Comparison of ENCODE assay signal across 1 cellular context in the genomic region with DNA sequence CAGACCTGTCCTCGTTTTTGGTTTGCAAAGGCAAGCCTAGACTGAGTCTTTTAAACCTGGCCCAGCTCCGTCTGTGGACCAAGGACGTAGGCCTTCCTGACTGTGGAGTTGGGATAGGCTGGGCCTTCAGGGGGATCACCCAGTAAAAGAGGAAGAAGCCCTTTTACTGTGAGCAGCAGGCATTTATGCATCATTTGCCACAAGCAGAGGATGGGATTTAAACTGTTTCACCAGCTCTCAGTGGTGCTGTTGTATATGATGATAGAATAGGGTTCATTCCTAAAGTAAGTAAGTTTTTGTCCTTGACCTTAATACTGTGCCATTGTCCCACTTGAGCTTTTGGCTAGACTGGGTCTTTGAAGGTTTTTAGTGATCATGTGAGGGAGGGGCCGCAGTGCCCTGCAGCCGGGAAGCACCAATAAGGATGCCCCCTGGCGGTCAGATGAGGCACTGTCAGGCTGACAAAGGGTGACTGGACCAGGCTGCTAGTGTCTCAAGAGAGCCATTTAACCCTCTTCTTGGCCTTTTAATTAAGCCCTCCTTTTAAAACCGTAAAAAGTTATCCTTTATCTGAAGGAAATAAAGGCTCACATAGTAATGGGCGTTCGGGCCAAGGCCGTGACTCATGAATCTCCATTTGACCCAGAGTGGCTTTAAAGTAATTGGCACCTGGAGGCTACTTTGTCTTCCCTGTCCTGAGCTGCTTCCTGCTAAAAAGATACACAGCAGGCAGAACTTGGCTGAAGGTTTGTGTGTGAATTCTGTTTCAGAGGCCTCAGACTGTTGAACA.
A peak's percentile ranks its signal among the peaks of the same experiment; 100 is the strongest.
TF ChIP-seq lines count a peak whose summit lies in the region.

No MANE protein-coding gene starts in this region.

TF ChIP-seq in K562, 482 proteins besides CTCF, POLR2A, EP300 and RAD21 (continued from another document):
- TF ChIP-seq, protein P1, sequence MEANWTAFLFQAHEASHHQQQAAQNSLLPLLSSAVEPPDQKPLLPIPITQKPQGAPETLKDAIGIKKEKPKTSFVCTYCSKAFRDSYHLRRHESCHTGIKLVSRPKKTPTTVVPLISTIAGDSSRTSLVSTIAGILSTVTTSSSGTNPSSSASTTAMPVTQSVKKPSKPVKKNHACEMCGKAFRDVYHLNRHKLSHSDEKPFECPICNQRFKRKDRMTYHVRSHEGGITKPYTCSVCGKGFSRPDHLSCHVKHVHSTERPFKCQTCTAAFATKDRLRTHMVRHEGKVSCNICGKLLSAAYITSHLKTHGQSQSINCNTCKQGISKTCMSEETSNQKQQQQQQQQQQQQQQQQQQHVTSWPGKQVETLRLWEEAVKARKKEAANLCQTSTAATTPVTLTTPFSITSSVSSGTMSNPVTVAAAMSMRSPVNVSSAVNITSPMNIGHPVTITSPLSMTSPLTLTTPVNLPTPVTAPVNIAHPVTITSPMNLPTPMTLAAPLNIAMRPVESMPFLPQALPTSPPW (CRISPR knock-in tag; IDR thresholded peaks at IDR 0.05) = peak; percentile 62
- peak; percentile 54; the same call in 1 of the 2 replicates for TF ChIP-seq SMC3 (conservative IDR thresholded peaks at IDR 0.05; ENCODE audit: insufficient read depth, low read depth, low read length)
